ENCODE assay signal across 8 cellular contexts in genomic region chr22:43088979-43089717, GRCh38. TPM values are rescaled to one million over a fixed set of nuclear protein-coding genes. Genes with fewer than 3 reads are reported as not detected.
DNase-seq lines count a peak whose midpoint lies in the region; ATAC-seq and TF ChIP-seq lines count a peak whose summit lies in the region.

TSS of gene TTLL1 (minus strand) at chr22:43089391. CDS start at chr22:43075586, 13,805 bp downstream.

- peak within 1 kb of the TSS; percentile 87 for H3K27ac Mint-ChIP-seq in activated naive CD8-positive, alpha-beta T cell treated with anti-CD3 and anti-CD28 coated beads, Interleukin-2, amount 10 ng/mL, durations not matched to agents 7 days and 5 days

- in situ Hi-C loops in HAP-1 (cut with MboI; ENCODE audit: low sequenced_read_pairs) (no loop called here), transverse colon (cut with MboI; ENCODE audit: low pct_ligation_motif_present in 1 of 4, low pct_unique_long_range_greater_than_20kb in 1 of 4, low sequenced_read_pairs in 3 of 4) (no loop called here)

- peaks cover 2% of the 10 kb centered on the region for H3K27me3 Mint-ChIP-seq in activated naive CD8-positive, alpha-beta T cell treated with anti-CD3 and anti-CD28 coated beads, Interleukin-2, amount 10 ng/mL, durations not matched to agents 7 days and 5 days

- peak within 1 kb of the TSS; percentile 88 for H3K4me3 Mint-ChIP-seq in activated naive CD8-positive, alpha-beta T cell treated with anti-CD3 and anti-CD28 coated beads, Interleukin-2, amount 10 ng/mL, durations not matched to agents 7 days and 5 days

- H3K9me3 Mint-ChIP-seq in activated naive CD8-positive, alpha-beta T cell treated with anti-CD3 and anti-CD28 coated beads, Interleukin-2, amount 10 ng/mL, durations not matched to agents 7 days and 5 days = no peaks in the 10 kb centered on the region

- no peaks in the 10 kb centered on the region for H3K27me3 ChIP-seq in HAP-1 (ENCODE audit: low read depth)
- H3K27me3 ChIP-seq in cardiac muscle cell = no peaks in the 10 kb centered on the region
- no peaks in the 10 kb centered on the region for H3K27me3 ChIP-seq in transverse colon

- H3K4me1 Mint-ChIP-seq in activated naive CD8-positive, alpha-beta T cell treated with anti-CD3 and anti-CD28 coated beads, Interleukin-2, amount 10 ng/mL, durations not matched to agents 7 days and 5 days = peaks cover 19% of the 10 kb centered on the region

- peak; percentile 96 for ATAC-seq in activated naive CD8-positive, alpha-beta T cell treated with anti-CD3 and anti-CD28 coated beads, Interleukin-2, amount 10 ng/mL, durations not matched to agents 7 days and 5 days (ENCODE audit: low read depth)

- H3K9me3 ChIP-seq in ES-I3 (ENCODE audit: control insufficient read depth, insufficient read depth, low read length) (no peaks in the 10 kb centered on the region), HAP-1 (no peaks in the 10 kb centered on the region), cardiac muscle cell (ENCODE audit: low read depth) (no peaks in the 10 kb centered on the region), transverse colon (no peaks in the 10 kb centered on the region)

- peaks cover 6% of the 10 kb centered on the region for H3K36me3 Mint-ChIP-seq in activated naive CD8-positive, alpha-beta T cell treated with anti-CD3 and anti-CD28 coated beads, Interleukin-2, amount 10 ng/mL, durations not matched to agents 7 days and 5 days

- no peak for TF ChIP-seq CTCF in cardiac muscle cell (IDR thresholded peaks at IDR 0.05; ENCODE audit: low read depth, low read length)
- TF ChIP-seq CTCF in transverse colon (IDR thresholded peaks at IDR 0.05) = peak in 2 of 5 experiments; percentile 28 to 36

- TF ChIP-seq POLR2A in transverse colon (IDR thresholded peaks at IDR 0.05) = no peak

- intact Hi-C loops in transverse colon (cut with DNase I; ENCODE audit: low total_unique reads) = no loop called here

- H3K4me1 ChIP-seq in ES-I3 (ENCODE audit: insufficient read depth, low read length) = no peaks in the 10 kb centered on the region; the same call in 1 of the 2 replicates
- peaks cover 4% of the 10 kb centered on the region; the same call in 1 of the 2 replicates for H3K4me1 ChIP-seq in HAP-1
- H3K4me1 ChIP-seq in cardiac muscle cell (ENCODE audit: low read depth) = peaks cover 23% of the 10 kb centered on the region
- peaks cover 0 to 22% (median 12%) of the 10 kb centered on the region in 4 donors for H3K4me1 ChIP-seq in transverse colon

- POLR2A ChIA-PET in activated naive CD8-positive, alpha-beta T cell treated with anti-CD3 and anti-CD28 coated beads, Interleukin-2, amount 10 ng/mL, durations not matched to agents 7 days and 5 days (lab: Charles Lee) = no interaction called here

- H3K27ac ChIP-seq in cardiac muscle cell (peak within 1 kb of the TSS; percentile 17), transverse colon (peak within 1 kb of the TSS; percentile 61 to 87 (median 81))

- H3K9ac ChIP-seq in ES-I3 (ENCODE audit: low read depth, low read length) = peak within 1 kb of the TSS; percentile 86

- TF ChIP-seq EP300 in transverse colon (IDR thresholded peaks at IDR 0.05; ENCODE audit: low read depth) = no peak

- H3K4me3 ChIP-seq in HAP-1 (peak within 1 kb of the TSS; percentile 66), cardiac muscle cell (peak within 1 kb of the TSS; percentile 89), transverse colon (peak within 1 kb of the TSS; percentile 54 to 67 (median 63))

- WGBS in transverse colon (ENCODE audit: low coverage in 1 of 2), 2 donors = 7 to 21% methylated on average over 10 to 48 of the region's 64 CpGs

- DNase-seq in HAP-1 (ENCODE audit: low spot score in 2 of 2) (peak; percentile 86 to 95), NAMALWA (ENCODE audit: low spot score) (peak; percentile 88), SKM-1 treated with dmso at 0.1 percent for 144 hours (lab: John Stamatoyannopoulos, UW; ENCODE audit: unreplicated experiment) (peak; percentile 78), cardiac muscle cell (ENCODE audit: low read depth in 1 of 2, low spot score in 1 of 2) (peak; percentile 91 to 94), pons (ENCODE audit: low spot score) (peak; percentile 64), transverse colon (peak; percentile 93)
- DNase-seq in activated naive CD8-positive, alpha-beta T cell treated with anti-CD3 and anti-CD28 coated beads, Interleukin-2, amount 10 ng/mL, durations not matched to agents 7 days and 5 days = peak; percentile 94

- H3K36me3 ChIP-seq in ES-I3 (ENCODE audit: insufficient read depth, low read length) = no peaks in the 10 kb centered on the region
- H3K36me3 ChIP-seq in HAP-1 (replicated peaks) = no peaks in the 10 kb centered on the region
- no peaks in the 10 kb centered on the region for H3K36me3 ChIP-seq in cardiac muscle cell
- H3K36me3 ChIP-seq in transverse colon = no peaks in the 10 kb centered on the region

RNA-seq across cellular contexts. Expression of gene TTLL1, which starts in this region (rescaled TPM):
- total RNA-seq in activated naive CD8-positive, alpha-beta T cell treated with anti-CD3 and anti-CD28 coated beads, Interleukin-2, amount 10 ng/mL, durations not matched to agents 7 days and 5 days = 10 to 100 TPM in 1 of 2 experiments, 1 to 10 TPM in 1; 9.1 to 10.7 TPM
- total RNA-seq in cardiac muscle cell (29.9 and 38.2 TPM in 2 replicates), transverse colon (1 to 10 TPM; 1.1 to 3.8 (median 2.8) TPM)
- polyA plus RNA-seq in cardiac muscle cell = 33.0 and 42.3 TPM in 2 replicates

Comparison
In these comparisons a context has a peak if more than half of its experiments do, and no peak if none do; other contexts are left out.
1. Peak in every context shown above with its lines: DNase-seq, ATAC-seq, H3K4me3 ChIP-seq and H3K27ac ChIP-seq.